ENCODE assay signal across 1 cellular context in the genomic region with DNA sequence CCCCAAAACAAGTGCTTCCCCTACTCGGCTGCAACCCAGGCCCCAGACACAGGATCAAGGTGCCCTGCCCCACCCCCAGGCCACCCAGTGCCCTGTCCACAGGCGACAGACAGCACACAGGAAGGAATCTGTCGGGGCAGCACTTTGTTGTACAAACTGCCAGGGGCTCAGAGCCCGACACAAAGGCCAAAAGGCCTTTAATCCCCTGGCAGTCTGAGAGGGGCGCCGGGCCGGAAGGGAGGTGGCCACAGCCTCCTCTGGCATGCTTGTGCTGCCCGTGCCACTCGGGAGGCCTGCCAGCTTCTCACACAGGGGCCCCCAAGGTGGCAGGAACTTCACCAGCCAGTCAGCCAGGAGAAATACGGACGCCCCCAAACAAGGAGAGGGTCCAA.
TF ChIP-seq lines count a peak whose summit lies in the region.

No MANE protein-coding gene starts in this region.

TF ChIP-seq in H1, 55 proteins besides CTCF, POLR2A, EP300 and RAD21 (continued from another document):
- TF ChIP-seq KDM5A (IDR thresholded peaks at IDR 0.05; ENCODE audit: low read length) (no peak), CHD1 (IDR thresholded peaks at IDR 0.05; ENCODE audit: low read depth, low read length) (no peak), EGR1 (IDR thresholded peaks at IDR 0.05; ENCODE audit: borderline replicate concordance, low read depth, low read length) (no peak), SP4 (IDR thresholded peaks at IDR 0.05; ENCODE audit: low read length) (no peak), BACH1 (IDR thresholded peaks at IDR 0.05; ENCODE audit: low read length) (no peak), CHD7 (IDR thresholded peaks at IDR 0.05; ENCODE audit: insufficient replicate concordance, low read length) (no peak), USF2 (IDR thresholded peaks at IDR 0.05; ENCODE audit: low read length) (no peak), POU5F1 (IDR thresholded peaks at IDR 0.05; ENCODE audit: low read depth, low read length) (no peak), TAF7 (optimal IDR thresholded peaks at IDR 0.05; ENCODE audit: borderline replicate concordance, low read depth, low read length) (no peak), GABPA (IDR thresholded peaks at IDR 0.05; ENCODE audit: borderline replicate concordance, insufficient read depth, low read length) (no peak), ASH2L (IDR thresholded peaks at IDR 0.05; ENCODE audit: low read length) (no peak), SIN3A (conservative IDR thresholded peaks at IDR 0.05 in 1 of 2, IDR thresholded peaks at IDR 0.05 in 1 of 2; ENCODE audit: low read depth in 1 of 2, low read length in 2 of 2) (no peak)
